ENCODE assay signal across 9 cellular contexts in genomic region chr10:44968101-44968886, GRCh38. TPM values are rescaled to one million over a fixed set of nuclear protein-coding genes. Genes with fewer than 3 reads are reported as not detected.
DNase-seq lines count a peak whose midpoint lies in the region; ATAC-seq and TF ChIP-seq lines count a peak whose summit lies in the region.
"Had no signal": no experiment of that assay in that cellular context is flagged by ENCODE, and none has a peak within 500 bp of the region (broad histone marks: within the 10 kb centered on the region; RNA-seq: fewer than 3 reads in every experiment).

No MANE protein-coding gene starts in this region.

- H3K27ac ChIP-seq in DND-41 (ENCODE audit: low read length) (peak overlapping the region; percentile 65), prostate gland (no peak overlapping the region)

- ATAC-seq in DND-41 (ENCODE audit: insufficient read depth, low read depth) (peak; percentile 85), HG03097 (IDR thresholded peaks at IDR 0.05; ENCODE audit: low FRiP score, unreplicated experiment) (no peak), HG02970 (IDR thresholded peaks at IDR 0.05; ENCODE audit: low FRiP score, unreplicated experiment) (no peak)

- H3K9ac ChIP-seq in DND-41 (ENCODE audit: low read depth, low read length): peak overlapping the region; percentile 22; the same call in 1 of the 2 replicates

- no peaks in the 10 kb centered on the region for H3K79me2 ChIP-seq in DND-41 (ENCODE audit: insufficient read depth, low read length)

- intact Hi-C loops in posterior vena cava (cut with DNase I) (no loop called here), prostate gland (cut with DNase I) (no loop called here)

- DNase-seq in DND-41 (peak; percentile 74), SKM-1 (lab: John Stamatoyannopoulos, UW; ENCODE audit: unreplicated experiment) (peak; percentile 98), fibroblast of mammary gland (ENCODE audit: low read depth) (peak; percentile 43), posterior vena cava (ENCODE audit: low spot score) (peak; percentile 87), prostate gland (ENCODE audit: low spot score) (no peak), NCI-H187 treated with DMSO at 0.1 percent for 48 hours (lab: John Stamatoyannopoulos, UW) (no peak)

- 0 out of 2 replicates have a peak overlapping the region, but pooled peaks have one; percentile 3 for H3K4me2 ChIP-seq in DND-41 (ENCODE audit: insufficient read depth, low read length)

- TF ChIP-seq CTCF in DND-41 (IDR thresholded peaks at IDR 0.05; ENCODE audit: borderline replicate concordance, extremely low read depth, low read length, poor library complexity, severe bottlenecking) (no peak), fibroblast of mammary gland (conservative IDR thresholded peaks at IDR 0.05; ENCODE audit: control insufficient read depth, insufficient read depth, low read depth, low read length) (no peak), prostate gland (IDR thresholded peaks at IDR 0.05) (no peak)

- H3K36me3 ChIP-seq in DND-41 (ENCODE audit: insufficient read depth, low read length): no peaks in the 10 kb centered on the region
- H3K36me3 ChIP-seq in prostate gland: no peaks in the 10 kb centered on the region

- no peak for TF ChIP-seq POLR2A in prostate gland (IDR thresholded peaks at IDR 0.05)

- H3K27me3 ChIP-seq in DND-41 (ENCODE audit: insufficient read depth, low read length, poor library complexity) (no peaks in the 10 kb centered on the region), prostate gland (replicated peaks; ENCODE audit: insufficient read depth) (no peaks in the 10 kb centered on the region)

- H3K4me1 ChIP-seq in DND-41 (ENCODE audit: insufficient read depth, low read length) (peaks cover 30% of the 10 kb centered on the region), prostate gland (replicated peaks) (peaks cover 11% of the 10 kb centered on the region)

- peak overlapping the region; percentile 29; the same call in 1 of the 2 replicates for H2AFZ ChIP-seq in DND-41 (ENCODE audit: low read depth, low read length)

- H3K4me3 ChIP-seq in DND-41 (ENCODE audit: low read depth in 1 of 2, low read length in 2 of 2) (no peak overlapping the region), fibroblast of mammary gland (ENCODE audit: control insufficient read depth, low read depth, low read length) (no peak overlapping the region), prostate gland (no peak overlapping the region)

- 71% methylated on average over 8 of the region's 8 CpGs for WGBS in prostate gland

- H4K20me1 ChIP-seq in DND-41 (ENCODE audit: insufficient read depth, low read length): no peaks in the 10 kb centered on the region

- H3K9me3 ChIP-seq in DND-41 (ENCODE audit: insufficient read depth, low read length, severe bottlenecking) (no peaks in the 10 kb centered on the region), prostate gland (no peaks in the 10 kb centered on the region)

RNA-seq across cellular contexts. Expression of gene RASSF4, which starts 8.7 kb away (rescaled TPM):
- total RNA-seq in posterior vena cava (10 to 100 TPM; 15.5 to 37.9 TPM), prostate gland (10 to 100 TPM in 1 of 2 donors, 1 to 10 TPM in 1; 6.1 to 31.0 TPM)

RNA-seq across cellular contexts. Expression of gene DEPP1, which starts 10.3 kb away (rescaled TPM):
- total RNA-seq in posterior vena cava: 100 to 1,000 TPM in 1 of 2 donors, 10 to 100 TPM in 1; 58.8 to 105 TPM
- total RNA-seq in prostate gland: 100 to 1,000 TPM in 1 of 2 donors, 10 to 100 TPM in 1; 27.2 to 144 TPM

RNA-seq across cellular contexts. Expression of gene ZNF22, which starts 32.4 kb away (rescaled TPM):
- total RNA-seq in posterior vena cava: 10 to 100 TPM; 17.4 to 19.7 TPM
- 10 to 100 TPM; 15.8 to 24.2 TPM for total RNA-seq in prostate gland

RNA-seq across cellular contexts. Expression of gene TMEM72, which starts 57.2 kb away (rescaled TPM):
- not detected for total RNA-seq in posterior vena cava
- total RNA-seq in prostate gland: 1 to 10 TPM in 1 of 2 donors, not detected in 1; 1.6 TPM
- total RNA-seq: HT1080 had no signal

Comparison
In these comparisons a context has a peak if more than half of its experiments do, and no peak if none do; other contexts are left out.
1. DNase-seq: peak in DND-41 (single experiment), SKM-1 (single experiment), fibroblast of mammary gland (single experiment) and posterior vena cava (single experiment); none in prostate gland (single experiment) and NCI-H187 treated with DMSO at 0.1 percent for 48 hours (single experiment).